ENCODE assay signal across 8 cellular contexts in the genomic region with DNA sequence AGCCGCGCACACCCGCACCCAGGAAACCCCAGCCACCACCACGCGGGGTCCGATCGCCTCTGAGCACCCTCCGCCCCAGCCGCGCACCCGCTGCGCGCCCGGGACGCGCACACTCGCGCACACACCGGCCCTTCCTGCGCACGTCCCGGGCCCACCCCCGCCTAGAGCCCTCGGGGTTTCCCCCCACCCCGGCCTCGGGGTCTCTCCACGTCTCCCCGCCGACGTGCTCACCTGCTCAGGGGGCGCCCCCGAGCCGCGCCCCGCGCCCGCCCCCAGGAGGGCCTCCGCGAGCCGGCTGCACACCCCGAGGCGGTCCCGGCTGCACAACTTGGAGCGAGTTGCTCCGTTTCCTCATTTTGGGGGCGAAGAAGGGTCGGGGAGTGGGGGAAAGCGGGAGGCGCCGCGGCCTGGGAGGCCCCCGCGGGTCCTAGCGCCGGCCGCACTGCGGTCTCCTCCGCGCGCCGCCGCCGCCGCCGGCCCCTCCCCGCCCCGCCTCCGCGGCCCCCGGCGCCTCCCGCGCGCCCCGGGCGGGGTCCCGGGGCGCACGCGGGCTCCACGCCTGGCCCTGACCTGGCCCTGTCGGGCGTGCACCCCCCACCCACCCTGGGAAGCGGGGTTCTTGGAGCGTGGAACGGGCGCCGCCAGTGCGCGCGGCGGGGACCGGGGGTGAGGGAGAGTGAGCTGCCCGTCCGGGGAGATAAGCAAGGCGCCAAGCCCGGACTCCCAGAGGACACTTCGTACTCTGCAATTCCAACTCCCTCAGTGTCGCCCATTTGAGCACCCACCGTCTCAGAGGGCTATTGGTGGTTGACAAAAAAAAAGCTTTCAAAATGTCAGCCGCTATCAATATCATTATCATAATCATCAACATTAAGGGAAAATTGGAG. TPM values are rescaled to one million over a fixed set of nuclear protein-coding genes. Genes with fewer than 3 reads are reported as not detected.
A peak's percentile ranks its signal among the peaks of the same experiment; 100 is the strongest.
DNase-seq lines count a peak whose midpoint lies in the region; ATAC-seq and TF ChIP-seq lines count a peak whose summit lies in the region.

TSS of gene MATK (minus strand) at position 444 of the 887 bp plus-strand sequence. CDS start 1,246 bp downstream, outside the sequence.

- H3K27me3 ChIP-seq in GM06990 (replicated peaks; ENCODE audit: control insufficient read depth, insufficient read depth, low read length): no peaks in the 10 kb centered on the region
- peaks cover 0 to 30% (median 13%) of the 10 kb centered on the region in 45 donors for H3K27me3 ChIP-seq in dorsolateral prefrontal cortex
- H3K27me3 ChIP-seq in psoas muscle (ENCODE audit: insufficient read depth in 3 of 3, low read length in 2 of 3): peaks cover 0 to 55% (median 20%) of the 10 kb centered on the region in 3 donors

- H3K4me3 ChIP-seq in GM06990 (replicated peaks; ENCODE audit: low read depth, low read length) (peak within 1 kb of the TSS; percentile 32), dorsolateral prefrontal cortex (peak within 1 kb of the TSS; percentile 3 to 70 (median 55)), psoas muscle (peak within 1 kb of the TSS; percentile 18)

- POLR2A ChIA-PET in RWPE1 (lab: Yijun Ruan, JAX; ENCODE audit: low non-redundant PET): no interaction called here

- no peak within 1 kb of the TSS for H3K27ac ChIP-seq in RWPE1
- H3K27ac ChIP-seq in dorsolateral prefrontal cortex: peak within 1 kb of the TSS in 39 of 59 donors; percentile 2 to 82 (median 59)
- no peak within 1 kb of the TSS for H3K27ac ChIP-seq in psoas muscle
- H3K27ac ChIP-seq in substantia nigra (ENCODE audit: low read depth, low read length, poor library complexity, severe bottlenecking): no peak within 1 kb of the TSS

- H3K9me3 ChIP-seq in psoas muscle: peaks cover 4% of the 10 kb centered on the region

- CTCF ChIA-PET in RWPE1 (lab: Yijun Ruan, JAX): no interaction called here

- DNase-seq in GM06990 (ENCODE audit: extremely low read depth, insufficient read length): no peak
- peak; percentile 21 for DNase-seq in RWPE1 (ENCODE audit: low spot score)
- peak in 1 of 10 donors; percentile 50 for DNase-seq in dorsolateral prefrontal cortex
- DNase-seq in psoas muscle: no peak
- no peak for DNase-seq in NCI-H524 (lab: John Stamatoyannopoulos, UW)
- DNase-seq in substantia nigra (lab: John Stamatoyannopoulos, UW): no peak

- WGBS in psoas muscle, 3 donors: 5 to 7% (median 5%) methylated on average over 44 to 101 of the region's 101 CpGs

- intact Hi-C loops in dorsolateral prefrontal cortex (cut with DNase I) (no loop called here), psoas muscle (cut with DNase I) (no loop called here)

- ATAC-seq in psoas muscle (no peak), GM19397 (IDR thresholded peaks at IDR 0.05; ENCODE audit: unreplicated experiment) (no peak), GM21786 (IDR thresholded peaks at IDR 0.05; ENCODE audit: unreplicated experiment) (no peak)

- H3K4me1 ChIP-seq in psoas muscle: no peaks in the 10 kb centered on the region

- H3K36me3 ChIP-seq in GM06990 (ENCODE audit: control insufficient read depth, insufficient read depth, low read length) (no peaks in the 10 kb centered on the region), psoas muscle (ENCODE audit: insufficient read depth in 1 of 2, low read depth in 1 of 2) (no peaks in the 10 kb centered on the region)

- no peak for TF ChIP-seq CTCF in GM06990 (IDR thresholded peaks at IDR 0.05; ENCODE audit: insufficient read depth, low read length, poor library complexity, severe bottlenecking)
- no peak for TF ChIP-seq CTCF in RWPE1 (conservative IDR thresholded peaks at IDR 0.05; ENCODE audit: low read depth)
- TF ChIP-seq CTCF in dorsolateral prefrontal cortex (IDR thresholded peaks at IDR 0.05 in 54 of 56, conservative IDR thresholded peaks at IDR 0.05 in 2 of 56; ENCODE audit: low read depth in 1 of 56, partially characterized antibody in 56 of 56): no peak
- no peak for TF ChIP-seq CTCF in psoas muscle (IDR thresholded peaks at IDR 0.05)

RNA-seq across cellular contexts. Expression of gene MATK, which starts in this region (rescaled TPM):
- total RNA-seq in dorsolateral prefrontal cortex: 10 to 100 TPM; 16.3 to 77.5 (median 53.2) TPM
- total RNA-seq in psoas muscle: under 1 TPM; 0.32 to 0.68 (median 0.51) TPM
- polyA plus RNA-seq in psoas muscle: under 1 TPM; 0.16 to 0.24 (median 0.17) TPM

Comparison
In these comparisons a context has a peak if more than half of its experiments do, and no peak if none do; other contexts are left out.
1. RNA of gene MATK (total RNA-seq): 16.3 to 77.5 TPM in dorsolateral prefrontal cortex; 0.32 to 0.68 TPM in psoas muscle; every median in the first group is over 10 times any median in the second.
2. H3K27ac ChIP-seq: peak in dorsolateral prefrontal cortex (39 of 59); none in RWPE1 (single experiment), psoas muscle (single experiment) and substantia nigra (single experiment).
3. Peak in every context shown above with its lines, with median percentiles within 50 percentile points of each other: H3K4me3 ChIP-seq.